ENCODE assay signal across 10 cellular contexts in the genomic region with DNA sequence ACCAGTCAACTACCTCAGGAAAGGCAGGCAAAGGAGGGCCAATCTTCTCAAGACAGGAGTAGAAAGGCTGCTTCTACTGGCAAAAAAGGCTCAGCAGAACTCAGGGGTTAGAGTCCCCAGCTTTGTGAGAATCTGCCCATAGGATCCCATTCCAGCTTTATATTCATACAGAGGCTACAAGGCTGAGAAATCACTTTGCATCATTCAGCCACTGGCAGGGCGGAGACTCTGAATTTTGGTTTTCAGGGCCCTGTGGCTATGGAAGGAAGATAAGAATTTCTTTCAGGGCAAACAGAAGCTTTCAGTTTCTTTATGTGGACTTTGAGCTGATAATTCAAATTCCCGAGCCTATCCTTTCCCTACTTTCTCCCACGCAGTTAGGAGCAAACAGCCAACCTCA.
DNase-seq lines count a peak whose midpoint lies in the region; ATAC-seq, FAIRE-seq and TF ChIP-seq lines count a peak whose summit lies in the region.
"Had no signal": no experiment of that assay in that cellular context is flagged by ENCODE, and none has a peak within 500 bp of the region (broad histone marks: within the 10 kb centered on the region; RNA-seq: fewer than 3 reads in every experiment).

No MANE protein-coding gene starts in this region.

- H3K27me3 ChIP-seq in HepG2 (ENCODE audit: control insufficient read depth in 1 of 2, insufficient read depth in 2 of 2, low read length in 2 of 2) = no peaks in the 10 kb centered on the region
- peaks cover 0 to 5% of the 10 kb centered on the region in 2 donors for H3K27me3 ChIP-seq in right lobe of liver
- no peaks in the 10 kb centered on the region for H3K27me3 ChIP-seq in thymus (ENCODE audit: control insufficient read depth, insufficient read depth)
- H3K27me3 ChIP-seq in osteoblast (ENCODE audit: insufficient read depth, low read length) = no peaks in the 10 kb centered on the region

- no TSS peak for BruUV-seq in HepG2 (replicated peaks; lab: Mats Ljungman, UMichigan)

- H3K4me3 ChIP-seq in HepG2 (replicated peaks in 1 of 3; ENCODE audit: insufficient read depth in 1 of 3, low read depth in 2 of 3, low read length in 3 of 3) (no peak overlapping the region), right lobe of liver (no peak overlapping the region), thymus (ENCODE audit: low read length) (no peak overlapping the region), osteoblast (ENCODE audit: insufficient read depth, low read length) (no peak overlapping the region)

- intact Hi-C loops in HepG2 (cut with micrococcal nuclease; ENCODE audit: unreplicated experiment) = no loop called here
- intact Hi-C loops in right lobe of liver (cut with DNase I) = no loop called here
- intact Hi-C loops in activated CD8-positive, alpha-beta T cell treated with anti-CD3 and anti-CD28 coated beads for 36 hours (cut with micrococcal nuclease) = no loop called here

- no peak for TF ChIP-seq POLR2A in HepG2 (IDR thresholded peaks at IDR 0.05; ENCODE audit: insufficient read depth in 1 of 2, low read depth in 2 of 2, low read length in 2 of 2)
- TF ChIP-seq POLR2A in right lobe of liver (IDR thresholded peaks at IDR 0.05) = no peak

- H3K36me3 Mint-ChIP-seq in activated CD8-positive, alpha-beta T cell treated with anti-CD3 and anti-CD28 coated beads for 36 hours (ENCODE audit: low read depth) = peaks cover 25% of the 10 kb centered on the region

- 0% methylated on average over 3 of the region's 3 CpGs for WGBS in HepG2 (ENCODE audit: low lambda C conversion rate)
- WGBS in right lobe of liver (ENCODE audit: insufficient coverage, low coverage, low lambda C conversion rate, missing lambda C conversion rate) = 58% methylated on average over 3 of the region's 3 CpGs
- WGBS in thymus = 40% methylated on average over 3 of the region's 3 CpGs

- TF ChIP-seq CTCF in HepG2 (CRISPR knock-in tag; IDR thresholded peaks at IDR 0.05) = no peak
- no peak for TF ChIP-seq CTCF in right lobe of liver (IDR thresholded peaks at IDR 0.05)
- TF ChIP-seq CTCF in activated CD8-positive, alpha-beta T cell treated with anti-CD3 and anti-CD28 coated beads for 36 hours (IDR thresholded peaks at IDR 0.05) = no peak
- TF ChIP-seq CTCF in osteoblast (IDR thresholded peaks at IDR 0.05; ENCODE audit: extremely low read depth, low read depth, low read length) = no peak

- H3K36me3 ChIP-seq in HepG2 (replicated peaks in 1 of 2; ENCODE audit: control insufficient read depth in 1 of 2, insufficient read depth in 2 of 2, low read length in 2 of 2) = no peaks in the 10 kb centered on the region
- H3K36me3 ChIP-seq in right lobe of liver = no peaks in the 10 kb centered on the region
- H3K36me3 ChIP-seq in thymus (ENCODE audit: control insufficient read depth, insufficient read depth) = no peaks in the 10 kb centered on the region
- H3K36me3 ChIP-seq in osteoblast (ENCODE audit: insufficient read depth, low read length) = no peaks in the 10 kb centered on the region

- TF ChIP-seq EP300 in HepG2 (IDR thresholded peaks at IDR 0.05; ENCODE audit: low read depth in 2 of 2, low read length in 2 of 2) (no peak), HepG2 (CRISPR knock-in tag; IDR thresholded peaks at IDR 0.05; ENCODE audit: borderline replicate concordance) (no peak)

- peaks cover 7% of the 10 kb centered on the region for H3K9me3 Mint-ChIP-seq in activated CD8-positive, alpha-beta T cell treated with anti-CD3 and anti-CD28 coated beads for 36 hours

- CTCF ChIA-PET in HepG2 (lab: Yijun Ruan, JAX; ENCODE audit: low intra/inter-chr PET ratio, low total read pairs) = no interaction called here
- CTCF ChIA-PET in activated CD8-positive, alpha-beta T cell treated with anti-CD3 and anti-CD28 coated beads for 36 hours (lab: Charles Lee) = no interaction called here

- H3K27me3 Mint-ChIP-seq in activated CD8-positive, alpha-beta T cell treated with anti-CD3 and anti-CD28 coated beads for 36 hours = no peaks in the 10 kb centered on the region

- in situ Hi-C loops in HepG2 (cut with HindIII; ENCODE audit: extremely low pct_ligation_motif_present, low pct_unique_long_range_greater_than_20kb) = no loop called here

- H3K79me2 ChIP-seq in HepG2 (ENCODE audit: insufficient read depth, low read length) (no peaks in the 10 kb centered on the region), osteoblast (ENCODE audit: insufficient read depth, low read length) (no peaks in the 10 kb centered on the region)

- H4K20me1 ChIP-seq in HepG2 (ENCODE audit: insufficient read depth, low read length) (no peaks in the 10 kb centered on the region), osteoblast (ENCODE audit: insufficient read depth, low read length) (no peaks in the 10 kb centered on the region)

- H2AFZ ChIP-seq in HepG2 (ENCODE audit: low read length) (no peak overlapping the region), osteoblast (ENCODE audit: low read length) (no peak overlapping the region)

- FAIRE-seq in HepG2 (lab: Jason Lieb, UNC) = no peak

- peaks cover 79% of the 10 kb centered on the region for H3K4me1 Mint-ChIP-seq in activated CD8-positive, alpha-beta T cell treated with anti-CD3 and anti-CD28 coated beads for 36 hours (ENCODE audit: low read depth)

- TF ChIP-seq RAD21 in HepG2 (CRISPR knock-in tag; IDR thresholded peaks at IDR 0.05) = no peak

- H3K4me1 ChIP-seq in HepG2 (ENCODE audit: insufficient read depth, low read length) = no peaks in the 10 kb centered on the region
- no peaks in the 10 kb centered on the region for H3K4me1 ChIP-seq in right lobe of liver
- peaks cover 13% of the 10 kb centered on the region for H3K4me1 ChIP-seq in thymus (ENCODE audit: control insufficient read depth, insufficient read depth, low read length)
- H3K4me1 ChIP-seq in osteoblast (ENCODE audit: insufficient read depth, low read length) = no peaks in the 10 kb centered on the region

- peak; percentile 1 for DNase-seq in HepG2 (ENCODE audit: low spot score)
- DNase-seq in right lobe of liver = no peak
- no peak for DNase-seq in activated CD8-positive, alpha-beta T cell treated with anti-CD3 and anti-CD28 coated beads for 36 hours
- no peak for DNase-seq in 8988T
- no peak for DNase-seq in SK-N-DZ (ENCODE audit: low spot score)
- DNase-seq in osteoblast (ENCODE audit: insufficient read length, low spot score, missing footprints) = no peak
- DNase-seq: KG1 had no signal

- H3K4me3 Mint-ChIP-seq in activated CD8-positive, alpha-beta T cell treated with anti-CD3 and anti-CD28 coated beads for 36 hours = no peak overlapping the region

- no peaks in the 10 kb centered on the region for H3K9me3 ChIP-seq in HepG2 (ENCODE audit: low read length)
- no peaks in the 10 kb centered on the region for H3K9me3 ChIP-seq in right lobe of liver
- no peaks in the 10 kb centered on the region for H3K9me3 ChIP-seq in thymus (ENCODE audit: control insufficient read depth)
- no peaks in the 10 kb centered on the region for H3K9me3 ChIP-seq in osteoblast (ENCODE audit: low read depth, low read length)

- POLR2A ChIA-PET in HepG2 (lab: Yijun Ruan, JAX) = no interaction called here
- POLR2A ChIA-PET in activated CD8-positive, alpha-beta T cell treated with anti-CD3 and anti-CD28 coated beads for 36 hours (lab: Charles Lee) = interaction anchor here (0.7 kb wide), 1 partner anchor 17 kb away, joined by 3 read pairs; no protein-coding TSS in a partner anchor

- H3K27ac Mint-ChIP-seq in activated CD8-positive, alpha-beta T cell treated with anti-CD3 and anti-CD28 coated beads for 36 hours = peak overlapping the region; percentile 94

- ATAC-seq in HepG2 = no peak
- no peak for ATAC-seq in right lobe of liver
- ATAC-seq in HG03064 (IDR thresholded peaks at IDR 0.05; ENCODE audit: low read depth, unreplicated experiment) = peak; percentile 33
- ATAC-seq in activated CD8-positive, alpha-beta T cell treated with anti-CD3 and anti-CD28 coated beads for 36 hours = no peak

- no peak overlapping the region for H3K4me2 ChIP-seq in HepG2 (ENCODE audit: low read depth, low read length)
- H3K4me2 ChIP-seq in osteoblast (ENCODE audit: insufficient read depth, low read length) = no peak overlapping the region

- H3K27ac ChIP-seq in HepG2 (ENCODE audit: extremely low read length, insufficient read depth, low read length) = no peak overlapping the region
- no peak overlapping the region for H3K27ac ChIP-seq in right lobe of liver
- peak overlapping the region; percentile 85 for H3K27ac ChIP-seq in thymus (ENCODE audit: low read depth)
- H3K27ac ChIP-seq in osteoblast (ENCODE audit: low read depth, low read length) = no peak overlapping the region
- H3K27ac ChIP-seq: RWPE1 had no signal

- no peak overlapping the region for H3K9ac ChIP-seq in HepG2 (ENCODE audit: insufficient read depth, low read depth, low read length)

TF ChIP-seq in HepG2, 621 proteins besides CTCF, POLR2A, EP300 and RAD21:
- TF ChIP-seq ZNF10 (CRISPR knock-in tag; IDR thresholded peaks at IDR 0.05; ENCODE audit: borderline replicate concordance, low read depth) = no peak
- TF ChIP-seq ZSCAN5A (CRISPR knock-in tag; IDR thresholded peaks at IDR 0.05; ENCODE audit: borderline replicate concordance) = no peak
- no peak for TF ChIP-seq ZFP82 (CRISPR knock-in tag; IDR thresholded peaks at IDR 0.05; ENCODE audit: borderline replicate concordance)
- TF ChIP-seq PHF5A (CRISPR knock-in tag; IDR thresholded peaks at IDR 0.05; ENCODE audit: low read depth, unreplicated experiment) = no peak
- no peak for TF ChIP-seq THAP11 (CRISPR knock-in tag; IDR thresholded peaks at IDR 0.05)
